ENCODE assay signal across 23 cellular contexts in the genomic region with DNA sequence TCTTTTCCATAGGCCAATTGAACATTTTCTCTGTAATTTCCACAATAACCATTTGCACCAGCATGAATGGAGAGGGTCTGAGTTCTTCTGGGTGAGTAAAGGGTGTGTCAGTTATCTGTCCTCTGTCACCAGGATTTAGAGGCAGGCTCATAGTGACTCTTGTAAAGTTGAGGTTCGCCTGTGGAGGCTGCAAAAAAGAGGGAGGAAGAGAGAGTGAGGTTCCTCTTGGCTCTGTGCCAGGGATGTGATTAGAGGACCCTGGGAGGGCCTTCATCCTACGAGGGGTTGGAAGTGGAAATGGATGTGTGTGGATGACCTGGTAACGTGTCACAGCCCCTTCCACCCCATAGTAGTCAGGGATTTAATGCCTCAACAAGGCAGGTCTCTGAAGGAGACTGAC.
A peak's percentile ranks its signal among the peaks of the same experiment; 100 is the strongest.
DNase-seq lines count a peak whose midpoint lies in the region; ATAC-seq, FAIRE-seq and TF ChIP-seq lines count a peak whose summit lies in the region.
"Had no signal": no experiment of that assay in that cellular context is flagged by ENCODE, and none has a peak within 500 bp of the region (broad histone marks: within the 10 kb centered on the region; RNA-seq: fewer than 3 reads in every experiment).

No MANE protein-coding gene starts in this region.

- H3K4me1 ChIP-seq in mammary epithelial cell (ENCODE audit: insufficient read depth, low read length) (peaks cover 12% of the 10 kb centered on the region), breast epithelium (no peaks in the 10 kb centered on the region), K562 (replicated peaks in 1 of 2; ENCODE audit: control insufficient read depth in 2 of 2, insufficient read depth in 2 of 2, low read length in 2 of 2) (no peaks in the 10 kb centered on the region), vagina (no peaks in the 10 kb centered on the region)

- no peak for TF ChIP-seq CTCF in mammary epithelial cell (conservative IDR thresholded peaks at IDR 0.05 in 1 of 2, IDR thresholded peaks at IDR 0.05 in 1 of 2; ENCODE audit: extremely low read depth in 1 of 2, insufficient read depth in 1 of 2, low read depth in 1 of 2, low read length in 2 of 2)
- TF ChIP-seq CTCF in breast epithelium (IDR thresholded peaks at IDR 0.05), result no peak
- TF ChIP-seq CTCF in HFFc6 (IDR thresholded peaks at IDR 0.05), result no peak
- no peak for TF ChIP-seq CTCF in K562 (IDR thresholded peaks at IDR 0.05 in 2 of 3, conservative IDR thresholded peaks at IDR 0.05 in 1 of 3; ENCODE audit: insufficient read depth in 2 of 3, low read depth in 1 of 3, low read length in 3 of 3)
- TF ChIP-seq CTCF in vagina (IDR thresholded peaks at IDR 0.05), result no peak
- no peak for TF ChIP-seq CTCF in RWPE1 (conservative IDR thresholded peaks at IDR 0.05; ENCODE audit: low read depth)

- no peaks in the 10 kb centered on the region for H3K36me3 Mint-ChIP-seq in HFFc6 (ENCODE audit: low read depth)
- H3K36me3 Mint-ChIP-seq: CD8-positive, alpha-beta memory T cell; IgD-negative memory B cell had no signal

- H3K27ac Mint-ChIP-seq in HFFc6, result peak overlapping the region; percentile 44; the same call in 1 of the 2 replicates
- H3K27ac Mint-ChIP-seq: IgD-negative memory B cell; T-helper 1 cell treated with Interleukin-12 subunit alpha and Interleukin-12 subunit beta and Interleukin-4 antibody, amounts not matched to agents 30 μg/mL and 1 μg/mL, for 36 hours had no signal

- BruUV-seq in mammary epithelial cell (replicated peaks; lab: Mats Ljungman, UMichigan), result no TSS peak
- BruUV-seq in K562 (replicated peaks; lab: Mats Ljungman, UMichigan), result no TSS peak

- WGBS in mammary epithelial cell (ENCODE audit: low coverage, missing lambda C conversion rate), result 85% methylated on average over 3 of the region's 3 CpGs
- WGBS in K562 (ENCODE audit: insufficient coverage, low coverage, missing lambda C conversion rate), result 0% methylated on average over 3 of the region's 3 CpGs

- CTCF ChIA-PET in mammary epithelial cell (lab: Charles Lee; ENCODE audit: low non-redundant PET) (no interaction called here), K562 (lab: Yijun Ruan, JAX; ENCODE audit: low intra/inter-chr PET ratio) (no interaction called here), RWPE1 (lab: Yijun Ruan, JAX) (no interaction called here)

- TF ChIP-seq POLR2A in breast epithelium (IDR thresholded peaks at IDR 0.05) (no peak), K562 (conservative IDR thresholded peaks at IDR 0.05) (no peak), vagina (IDR thresholded peaks at IDR 0.05) (no peak)

- no peak overlapping the region for H3K27ac ChIP-seq in mammary epithelial cell (ENCODE audit: insufficient read depth, low read depth, low read length)
- H3K27ac ChIP-seq in breast epithelium, result no peak overlapping the region
- no peak overlapping the region for H3K27ac ChIP-seq in K562 (ENCODE audit: extremely low read depth, low read depth, low read length)
- peak overlapping the region; percentile 13 for H3K27ac ChIP-seq in vagina
- no peak overlapping the region for H3K27ac ChIP-seq in RWPE1

- TF ChIP-seq RAD21 in K562 (CRISPR knock-in tag; conservative IDR thresholded peaks at IDR 0.05 in 1 of 2, IDR thresholded peaks at IDR 0.05 in 1 of 2), result no peak

- POLR2A ChIA-PET in K562 (lab: Yijun Ruan, JAX) (no interaction called here), RWPE1 (lab: Yijun Ruan, JAX; ENCODE audit: low non-redundant PET) (no interaction called here)

- peaks cover 34% of the 10 kb centered on the region for H3K4me1 Mint-ChIP-seq in HFFc6 (ENCODE audit: low read depth)
- H3K4me1 Mint-ChIP-seq: CD8-positive, alpha-beta memory T cell had no signal

- H3K4me3 Mint-ChIP-seq in HFFc6, result no peak overlapping the region
- H3K4me3 Mint-ChIP-seq: CD8-positive, alpha-beta memory T cell; IgD-negative memory B cell; T-helper 1 cell treated with Interleukin-12 subunit alpha and Interleukin-12 subunit beta and Interleukin-4 antibody, amounts not matched to agents 30 μg/mL and 1 μg/mL, for 36 hours had no signal

- no peaks in the 10 kb centered on the region for H3K36me3 ChIP-seq in mammary epithelial cell (ENCODE audit: insufficient read depth, low read length)
- no peaks in the 10 kb centered on the region for H3K36me3 ChIP-seq in breast epithelium
- no peaks in the 10 kb centered on the region for H3K36me3 ChIP-seq in K562 (ENCODE audit: control insufficient read depth, insufficient read depth, low read length)
- H3K36me3 ChIP-seq in vagina, result no peaks in the 10 kb centered on the region

- H3K4me3 ChIP-seq in mammary epithelial cell (replicated peaks in 1 of 3; ENCODE audit: insufficient read depth in 1 of 3, low read depth in 2 of 3, low read length in 3 of 3) (no peak overlapping the region), breast epithelium (no peak overlapping the region), K562 (no peak overlapping the region), vagina (no peak overlapping the region)

- in situ Hi-C loops in mammary epithelial cell (cut with MboI; ENCODE audit: low sequenced_read_pairs in 2 of 2), result no loop called here
- in situ Hi-C loops in K562 (cut with MboI), result no loop called here

- FAIRE-seq in K562 (lab: Jason Lieb, UNC), result no peak
- FAIRE-seq: A204.1 had no signal

- no peaks in the 10 kb centered on the region for H3K27me3 ChIP-seq in mammary epithelial cell (ENCODE audit: insufficient read depth, low read length)
- no peaks in the 10 kb centered on the region for H3K27me3 ChIP-seq in breast epithelium
- no peaks in the 10 kb centered on the region for H3K27me3 ChIP-seq in K562 (ENCODE audit: control insufficient read depth in 2 of 2, insufficient read depth in 2 of 2, low read length in 2 of 2)
- no peaks in the 10 kb centered on the region for H3K27me3 ChIP-seq in vagina

- TF ChIP-seq EP300 in K562 (IDR thresholded peaks at IDR 0.05; ENCODE audit: low read length), result no peak

- H3K9me3 ChIP-seq in mammary epithelial cell (replicated peaks; ENCODE audit: insufficient read depth, low read length) (no peaks in the 10 kb centered on the region), breast epithelium (no peaks in the 10 kb centered on the region), K562 (replicated peaks; ENCODE audit: control insufficient read depth, insufficient read depth, low read depth, low read length) (no peaks in the 10 kb centered on the region), vagina (no peaks in the 10 kb centered on the region)

- no peaks in the 10 kb centered on the region for H3K79me2 ChIP-seq in mammary epithelial cell (ENCODE audit: insufficient read depth, low read length)
- H3K79me2 ChIP-seq in K562 (ENCODE audit: control insufficient read depth, insufficient read depth, low read length), result no peaks in the 10 kb centered on the region

- dilution Hi-C loops in mammary epithelial cell (cut with HindIII; ENCODE audit: low sequenced_read_pairs), result no loop called here

- no peak for DNase-seq in mammary epithelial cell
- DNase-seq in breast epithelium (ENCODE audit: low spot score in 2 of 2), result no peak
- no peak for DNase-seq in HFFc6
- DNase-seq in K562 (ENCODE audit: extremely low read depth in 1 of 4, low spot score in 3 of 4), result no peak
- no peak for DNase-seq in vagina (ENCODE audit: extremely low spot score in 2 of 2)
- DNase-seq in AG08396 (ENCODE audit: low spot score), result no peak
- no peak for DNase-seq in RWPE1 (ENCODE audit: low spot score)
- no peak for DNase-seq in NCI-H2081 treated with DMSO at 0.1 percent for 48 hours (lab: John Stamatoyannopoulos, UW)
- DNase-seq: C1 segment of cervical spinal cord; CD8-positive, alpha-beta memory T cell; GOT3; HCEC 1CT; Kasumi-1; NCI-H1092 treated with DMSO at 0.1 percent for 48 hours; NCI-H187; NCI-H446 treated with DMSO at 0.1 percent for 48 hours; NCI-H526 treated with DMSO at 0.1 percent for 48 hours; RPMI8226; SHP77; SW 1271 had no signal

- intact Hi-C loops in mammary epithelial cell (cut with micrococcal nuclease), result no loop called here
- intact Hi-C loops in breast epithelium (cut with DNase I; ENCODE audit: low total_unique reads), result no loop called here
- intact Hi-C loops in K562 (cut with micrococcal nuclease), result no loop called here
- intact Hi-C loops in vagina (cut with DNase I), result no loop called here

- H2AFZ ChIP-seq in mammary epithelial cell (ENCODE audit: low read depth, low read length), result peak overlapping the region; percentile 30
- H2AFZ ChIP-seq in K562 (ENCODE audit: low read depth, low read length), result no peak overlapping the region

- no peaks in the 10 kb centered on the region for H3K9me3 Mint-ChIP-seq in HFFc6
- H3K9me3 Mint-ChIP-seq: T-helper 1 cell treated with Interleukin-12 subunit alpha and Interleukin-12 subunit beta and Interleukin-4 antibody, amounts not matched to agents 30 μg/mL and 1 μg/mL, for 36 hours had no signal

- H4K20me1 ChIP-seq in mammary epithelial cell (ENCODE audit: insufficient read depth, low read length) (no peaks in the 10 kb centered on the region), K562 (replicated peaks; ENCODE audit: control insufficient read depth, insufficient read depth, low read length) (no peaks in the 10 kb centered on the region)

- H3K4me2 ChIP-seq in mammary epithelial cell (ENCODE audit: insufficient read depth, low read depth, low read length), result no peak overlapping the region
- no peak overlapping the region for H3K4me2 ChIP-seq in K562 (ENCODE audit: insufficient read depth, low read length)

- H3K9me1 ChIP-seq in K562 (ENCODE audit: control insufficient read depth, insufficient read depth, low read length), result no peaks in the 10 kb centered on the region

- no peak overlapping the region for H3K9ac ChIP-seq in mammary epithelial cell (ENCODE audit: insufficient read depth, low read length)
- H3K9ac ChIP-seq in K562 (ENCODE audit: insufficient read depth in 1 of 2, low read depth in 2 of 2, low read length in 2 of 2), result no peak overlapping the region

- no peak for ATAC-seq in K562

- peaks cover 2% of the 10 kb centered on the region for H3K27me3 Mint-ChIP-seq in HFFc6 (ENCODE audit: insufficient read depth)
- H3K27me3 Mint-ChIP-seq: IgD-negative memory B cell had no signal

TF ChIP-seq in K562, 482 proteins besides CTCF, POLR2A, EP300 and RAD21:
- peak; percentile 89 for TF ChIP-seq NFIC (IDR thresholded peaks at IDR 0.05)
- TF ChIP-seq CBFA2T2 (conservative IDR thresholded peaks at IDR 0.05), result no peak
- no peak for TF ChIP-seq RAD51 (IDR thresholded peaks at IDR 0.05; ENCODE audit: borderline replicate concordance, low read depth)
- TF ChIP-seq HOXB6 (CRISPR knock-in tag; IDR thresholded peaks at IDR 0.05; ENCODE audit: borderline replicate concordance), result no peak
- TF ChIP-seq ZKSCAN1 (IDR thresholded peaks at IDR 0.05; ENCODE audit: low read depth, low read length), result no peak
- TF ChIP-seq HDAC3 (IDR thresholded peaks at IDR 0.05; ENCODE audit: borderline replicate concordance, partially characterized antibody), result no peak
- peak; percentile 65 for TF ChIP-seq NFIX (CRISPR knock-in tag; IDR thresholded peaks at IDR 0.05; ENCODE audit: low read depth)
- TF ChIP-seq HMG20A (CRISPR knock-in tag; conservative IDR thresholded peaks at IDR 0.05), result no peak
